In the genomic region with DNA sequence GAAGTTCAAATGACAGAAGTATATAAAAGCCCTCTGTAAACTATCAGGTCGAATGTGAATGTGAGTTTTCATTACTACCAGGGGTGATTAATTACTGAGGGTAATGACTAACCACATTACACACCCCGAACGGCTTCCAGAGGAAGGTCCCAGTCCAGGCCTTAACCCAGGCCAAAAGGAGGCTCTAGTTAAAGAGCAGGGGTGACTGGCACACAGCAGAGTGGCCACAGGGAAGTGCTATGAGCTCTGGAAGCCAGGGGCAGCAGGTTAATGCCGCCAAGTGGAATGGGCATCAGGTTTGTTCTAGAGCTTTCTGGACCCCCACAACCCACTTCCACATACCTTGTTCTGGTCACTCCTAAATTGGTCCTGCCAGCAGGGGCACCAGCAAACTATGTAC, we compare ENCODE assay signal across 1 cellular context.
A peak's percentile ranks its signal among the peaks of the same experiment; 100 is the strongest.
TF ChIP-seq lines count a peak whose summit lies in the region.

No MANE protein-coding gene starts in this region.

TF ChIP-seq in HEK293, 187 proteins besides CTCF, POLR2A, EP300 and RAD21 (continued from another document):
- TF ChIP-seq, protein P1, sequence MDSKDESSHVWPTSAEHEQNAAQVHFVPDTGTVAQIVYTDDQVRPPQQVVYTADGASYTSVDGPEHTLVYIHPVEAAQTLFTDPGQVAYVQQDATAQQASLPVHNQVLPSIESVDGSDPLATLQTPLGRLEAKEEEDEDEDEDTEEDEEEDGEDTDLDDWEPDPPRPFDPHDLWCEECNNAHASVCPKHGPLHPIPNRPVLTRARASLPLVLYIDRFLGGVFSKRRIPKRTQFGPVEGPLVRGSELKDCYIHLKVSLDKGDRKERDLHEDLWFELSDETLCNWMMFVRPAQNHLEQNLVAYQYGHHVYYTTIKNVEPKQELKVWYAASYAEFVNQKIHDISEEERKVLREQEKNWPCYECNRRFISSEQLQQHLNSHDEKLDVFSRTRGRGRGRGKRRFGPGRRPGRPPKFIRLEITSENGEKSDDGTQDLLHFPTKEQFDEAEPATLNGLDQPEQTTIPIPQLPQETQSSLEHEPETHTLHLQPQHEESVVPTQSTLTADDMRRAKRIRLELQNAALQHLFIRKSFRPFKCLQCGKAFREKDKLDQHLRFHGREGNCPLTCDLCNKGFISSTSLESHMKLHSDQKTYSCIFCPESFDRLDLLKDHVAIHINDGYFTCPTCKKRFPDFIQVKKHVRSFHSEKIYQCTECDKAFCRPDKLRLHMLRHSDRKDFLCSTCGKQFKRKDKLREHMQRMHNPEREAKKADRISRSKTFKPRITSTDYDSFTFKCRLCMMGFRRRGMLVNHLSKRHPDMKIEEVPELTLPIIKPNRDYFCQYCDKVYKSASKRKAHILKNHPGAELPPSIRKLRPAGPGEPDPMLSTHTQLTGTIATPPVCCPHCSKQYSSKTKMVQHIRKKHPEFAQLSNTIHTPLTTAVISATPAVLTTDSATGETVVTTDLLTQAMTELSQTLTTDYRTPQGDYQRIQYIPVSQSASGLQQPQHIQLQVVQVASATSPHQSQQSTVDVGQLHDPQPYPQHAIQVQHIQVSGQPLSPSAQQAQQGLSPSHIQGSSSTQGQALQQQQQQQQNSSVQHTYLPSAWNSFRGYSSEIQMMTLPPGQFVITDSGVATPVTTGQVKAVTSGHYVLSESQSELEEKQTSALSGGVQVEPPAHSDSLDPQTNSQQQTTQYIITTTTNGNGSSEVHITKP (tag by site-specific recombination; IDR thresholded peaks at IDR 0.05): peak; percentile 59; the same call in 1 of the 2 replicates
TF ChIP-seq in HEK293: peak in this region for 2.
